In genomic region chrX:111180750-111181240, GRCh38 we compare ENCODE assay signal across 18 cellular contexts.
"Had no signal": no experiment of that assay in that cellular context is flagged by ENCODE, and none has a peak within 500 bp of the region (broad histone marks: within the 10 kb centered on the region; RNA-seq: fewer than 3 reads in every experiment).

No MANE protein-coding gene starts in this region.

- H3K4me1 Mint-ChIP-seq: activated naive CD8-positive, alpha-beta T cell treated with anti-CD3 and anti-CD28 coated beads, Interleukin-2, amount 10 ng/mL, durations not matched to agents 7 days and 5 days; naive thymus-derived CD4-positive, alpha-beta T cell had no signal

- H3K4me3 Mint-ChIP-seq: activated naive CD8-positive, alpha-beta T cell treated with anti-CD3 and anti-CD28 coated beads, Interleukin-2, amount 10 ng/mL, durations not matched to agents 7 days and 5 days; activated T-helper 1 cell treated with anti-CD3 and anti-CD28 coated beads, Interleukin-12 subunit alpha, Interleukin-12 subunit beta, Interleukin-2, Interleukin-4 antibody, amounts not matched to agents 30 ng/mL and 10 ng/mL and 1 ng/mL, durations not matched to agents 14 hours and 24 hours and 36 hours; endodermal cell; naive thymus-derived CD4-positive, alpha-beta T cell had no signal

- H3K27ac ChIP-seq: left lung, neutrophil, thyroid gland had no signal

- H3K4me3 ChIP-seq: left lung, mucosa of descending colon, thyroid gland had no signal

- H3K36me3 ChIP-seq: left lung, neutrophil, thyroid gland had no signal

- H3K4me1 ChIP-seq: left lung, thyroid gland had no signal

- H3K27me3 Mint-ChIP-seq: activated naive CD8-positive, alpha-beta T cell treated with anti-CD3 and anti-CD28 coated beads, Interleukin-2, amount 10 ng/mL, durations not matched to agents 7 days and 5 days had no signal

- DNase-seq: activated naive CD4-positive, alpha-beta T cell; activated naive CD8-positive, alpha-beta T cell treated with anti-CD3 and anti-CD28 coated beads, Interleukin-2, amount 10 ng/mL, durations not matched to agents 7 days and 5 days; aorta; dermis blood vessel endothelial cell; endodermal cell; erythroblast; left lung; mammary epithelial cell; mucosa of descending colon; naive thymus-derived CD4-positive, alpha-beta T cell; retina; stimulated activated CD4-positive, alpha-beta T cell treated with anti-CD3 and anti-CD28 coated beads, Interleukin-12 subunit alpha, Interleukin-12 subunit beta, amount 100 ng/mL, for 4 hours; stimulated activated CD4-positive, alpha-beta T cell treated with anti-CD3 and anti-CD28 coated beads, Interleukin-2, amount 100 ng/mL, for 24 hours; T-helper 9 cell; thyroid gland had no signal

- H3K27ac Mint-ChIP-seq: activated naive CD8-positive, alpha-beta T cell treated with anti-CD3 and anti-CD28 coated beads, Interleukin-2, amount 10 ng/mL, durations not matched to agents 7 days and 5 days; activated T-helper 1 cell treated with anti-CD3 and anti-CD28 coated beads, Interleukin-12 subunit alpha, Interleukin-12 subunit beta, Interleukin-2, Interleukin-4 antibody, amounts not matched to agents 30 ng/mL and 10 ng/mL and 1 ng/mL, durations not matched to agents 14 hours and 24 hours and 36 hours; endodermal cell; naive thymus-derived CD4-positive, alpha-beta T cell had no signal

- H3K36me3 Mint-ChIP-seq: activated naive CD8-positive, alpha-beta T cell treated with anti-CD3 and anti-CD28 coated beads, Interleukin-2, amount 10 ng/mL, durations not matched to agents 7 days and 5 days; naive thymus-derived CD4-positive, alpha-beta T cell had no signal

- ATAC-seq: activated CD4-positive, CD25-positive, alpha-beta regulatory T cell treated with anti-CD3 and anti-CD28 coated beads, Interleukin-2, amount 50 U/mL, for 24 hours; left lung; mucosa of descending colon; naive thymus-derived CD4-positive, alpha-beta T cell had no signal

- H3K27me3 ChIP-seq: neutrophil, thyroid gland had no signal

- H3K9me3 ChIP-seq: left lung, mucosa of descending colon, neutrophil, thyroid gland had no signal

- H3K9me3 Mint-ChIP-seq: activated naive CD8-positive, alpha-beta T cell treated with anti-CD3 and anti-CD28 coated beads, Interleukin-2, amount 10 ng/mL, durations not matched to agents 7 days and 5 days; activated T-helper 1 cell treated with anti-CD3 and anti-CD28 coated beads, Interleukin-12 subunit alpha, Interleukin-12 subunit beta, Interleukin-2, Interleukin-4 antibody, amounts not matched to agents 30 ng/mL and 10 ng/mL and 1 ng/mL, durations not matched to agents 14 hours and 24 hours and 36 hours had no signal
